Comparison of ENCODE assay signal across 1 cellular context in genomic region chr16:87391950-87392822, GRCh38.
TF ChIP-seq lines count a peak whose summit lies in the region.

Gene MAP1LC3B, plus strand, starts transcription at chr16:87392336. Its CDS starts 92 bp downstream, at chr16:87392428.

TF ChIP-seq in HepG2, 621 proteins besides CTCF, POLR2A, EP300 and RAD21 (continued from another document):
- TF ChIP-seq ZBTB4 (CRISPR knock-in tag; IDR thresholded peaks at IDR 0.05; ENCODE audit: borderline replicate concordance) (no peak; the same call in 1 of the 2 replicates), GZF1 (CRISPR knock-in tag; IDR thresholded peaks at IDR 0.05) (no peak), MTF1 (CRISPR knock-in tag; IDR thresholded peaks at IDR 0.05) (no peak), ZSCAN25 (CRISPR knock-in tag; IDR thresholded peaks at IDR 0.05) (no peak), TARDBP (CRISPR knock-in tag; IDR thresholded peaks at IDR 0.05) (peak; percentile 95), ZNF737 (CRISPR knock-in tag; IDR thresholded peaks at IDR 0.05; ENCODE audit: borderline replicate concordance) (no peak), ZNF17 (CRISPR knock-in tag; IDR thresholded peaks at IDR 0.05) (no peak), NCOR1 (IDR thresholded peaks at IDR 0.05; ENCODE audit: borderline replicate concordance, low read length) (peak; percentile 79; the same call in 1 of the 2 replicates)
- TF ChIP-seq, protein P1, sequence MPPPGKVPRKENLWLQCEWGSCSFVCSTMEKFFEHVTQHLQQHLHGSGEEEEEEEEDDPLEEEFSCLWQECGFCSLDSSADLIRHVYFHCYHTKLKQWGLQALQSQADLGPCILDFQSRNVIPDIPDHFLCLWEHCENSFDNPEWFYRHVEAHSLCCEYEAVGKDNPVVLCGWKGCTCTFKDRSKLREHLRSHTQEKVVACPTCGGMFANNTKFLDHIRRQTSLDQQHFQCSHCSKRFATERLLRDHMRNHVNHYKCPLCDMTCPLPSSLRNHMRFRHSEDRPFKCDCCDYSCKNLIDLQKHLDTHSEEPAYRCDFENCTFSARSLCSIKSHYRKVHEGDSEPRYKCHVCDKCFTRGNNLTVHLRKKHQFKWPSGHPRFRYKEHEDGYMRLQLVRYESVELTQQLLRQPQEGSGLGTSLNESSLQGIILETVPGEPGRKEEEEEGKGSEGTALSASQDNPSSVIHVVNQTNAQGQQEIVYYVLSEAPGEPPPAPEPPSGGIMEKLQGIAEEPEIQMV (CRISPR knock-in tag; IDR thresholded peaks at IDR 0.05; ENCODE audit: low read depth) = 0 out of 2 replicates have a peak, but pooled peaks have one; percentile 63
